ENCODE assay signal across 34 cellular contexts in the genomic region with DNA sequence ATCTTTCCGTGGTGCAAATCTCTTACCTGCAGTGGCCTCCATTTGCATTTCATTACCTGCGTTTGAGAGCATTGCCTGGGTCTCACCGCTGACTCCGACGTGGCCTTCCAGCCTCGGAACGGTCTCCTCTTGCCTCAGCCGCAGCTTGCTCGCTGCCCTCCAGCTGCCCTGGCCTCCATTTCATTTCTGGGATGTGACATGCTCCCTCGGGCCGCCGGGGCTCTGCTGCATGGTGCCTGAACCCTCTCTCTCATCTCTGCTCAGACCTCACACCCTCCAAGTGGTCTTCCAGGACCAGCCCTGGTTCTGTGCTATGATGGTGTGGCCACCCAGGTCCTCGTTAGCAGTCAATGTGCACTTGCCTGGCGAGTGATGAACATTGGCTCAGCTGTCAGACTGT.
"Had no signal": no experiment of that assay in that cellular context is flagged by ENCODE, and none has a peak within 500 bp of the region (broad histone marks: within the 10 kb centered on the region; RNA-seq: fewer than 3 reads in every experiment).

No MANE protein-coding gene starts in this region.

- H3K27ac Mint-ChIP-seq: activated B cell treated with CpG ODN at 0.5 μM for 24 hours; activated CD4-positive, alpha-beta memory T cell treated with anti-CD3 and anti-CD28 coated beads, Interleukin-2, amount 10 ng/mL, durations not matched to agents 7 days and 5 days; activated naive CD4-positive, alpha-beta T cell treated with anti-CD3 and anti-CD28 coated beads, Interleukin-2, amount 10 ng/mL, durations not matched to agents 7 days and 5 days; activated naive CD8-positive, alpha-beta T cell; T-cell had no signal

- H3K36me3 Mint-ChIP-seq: activated CD8-positive, alpha-beta memory T cell treated with anti-CD3 and anti-CD28 coated beads, Interleukin-2, amount 10 ng/mL, durations not matched to agents 7 days and 5 days; activated naive CD4-positive, alpha-beta T cell treated with anti-CD3 and anti-CD28 coated beads, Interleukin-2, amount 10 ng/mL, durations not matched to agents 7 days and 5 days; activated naive CD8-positive, alpha-beta T cell had no signal

- DNase-seq: activated B cell treated with CpG ODN at 0.5 μM for 24 hours; activated CD4-positive, alpha-beta memory T cell treated with anti-CD3 and anti-CD28 coated beads, Interleukin-2, amount 10 ng/mL, durations not matched to agents 7 days and 5 days; activated CD4-positive, alpha-beta T cell treated with anti-CD3 and anti-CD28 coated beads for 48 hours; activated CD4-positive, CD25-positive, alpha-beta regulatory T cell treated with anti-CD3 and anti-CD28 coated beads, Interleukin-2, amount 50 U/mL, for 72 hours; activated CD8-positive, alpha-beta memory T cell treated with anti-CD3 and anti-CD28 coated beads for 24 hours; activated CD8-positive, alpha-beta memory T cell treated with anti-CD3 and anti-CD28 coated beads, Interleukin-2, amount 10 ng/mL, durations not matched to agents 7 days and 5 days; activated CD8-positive, alpha-beta memory T cell treated with anti-CD3 and anti-CD28 coated beads, Interleukin-2, amount 50 U/mL, for 48 hours; activated effector memory CD4-positive, alpha-beta T cell treated with Interleukin-2 at 50 U/mL for 16 hours; activated naive CD4-positive, alpha-beta T cell treated with anti-CD3 and anti-CD28 coated beads, Interleukin-2, amount 10 ng/mL, durations not matched to agents 7 days and 5 days; activated T-cell treated with anti-CD3 and anti-CD28 coated beads, Interleukin-2, amount 50 U/mL, for 48 hours; amygdala; Kasumi-1; MG63; NCI-H1048; NCI-H1105 treated with DMSO at 0.1 percent for 48 hours; NCI-H1436; NCI-H1694; NCI-H1930; NCI-H2081 treated with DMSO at 0.1 percent for 48 hours; NCI-H345; NCI-H524 treated with DMSO at 0.1 percent for 48 hours; PC-3; RPMI8226; SHP77 treated with DMSO at 0.1 percent for 48 hours; T-cell; T-helper 2 cell; T-helper 9 cell had no signal

- H3K4me1 Mint-ChIP-seq: activated CD4-positive, alpha-beta memory T cell treated with anti-CD3 and anti-CD28 coated beads, Interleukin-2, amount 10 ng/mL, durations not matched to agents 7 days and 5 days; activated CD8-positive, alpha-beta memory T cell treated with anti-CD3 and anti-CD28 coated beads, Interleukin-2, amount 10 ng/mL, durations not matched to agents 7 days and 5 days; activated naive CD4-positive, alpha-beta T cell treated with anti-CD3 and anti-CD28 coated beads, Interleukin-2, amount 10 ng/mL, durations not matched to agents 7 days and 5 days had no signal

- H3K4me3 Mint-ChIP-seq: activated B cell treated with CpG ODN at 0.5 μM for 24 hours; activated CD4-positive, alpha-beta memory T cell treated with anti-CD3 and anti-CD28 coated beads, Interleukin-2, amount 10 ng/mL, durations not matched to agents 7 days and 5 days; activated CD8-positive, alpha-beta memory T cell treated with anti-CD3 and anti-CD28 coated beads, Interleukin-2, amount 10 ng/mL, durations not matched to agents 7 days and 5 days; activated naive CD4-positive, alpha-beta T cell treated with anti-CD3 and anti-CD28 coated beads, Interleukin-2, amount 10 ng/mL, durations not matched to agents 7 days and 5 days; activated naive CD8-positive, alpha-beta T cell; central memory CD8-positive, alpha-beta T cell; T-cell had no signal

- ATAC-seq: activated CD8-positive, alpha-beta memory T cell treated with anti-CD3 and anti-CD28 coated beads, Interleukin-2, amount 10 ng/mL, durations not matched to agents 7 days and 5 days; PC-3; SK-N-SH treated with all-trans-retinoic acid at 6 μM for 48 hours had no signal

- H3K27ac ChIP-seq: ascending aorta, cardiac muscle cell, Peyer's patch, VCaP had no signal

- H3K36me3 ChIP-seq: cardiac muscle cell, MG63 had no signal

- H3K27me3 Mint-ChIP-seq: activated B cell treated with CpG ODN at 0.5 μM for 24 hours; activated CD4-positive, alpha-beta memory T cell treated with anti-CD3 and anti-CD28 coated beads, Interleukin-2, amount 10 ng/mL, durations not matched to agents 7 days and 5 days; activated CD8-positive, alpha-beta memory T cell treated with anti-CD3 and anti-CD28 coated beads, Interleukin-2, amount 10 ng/mL, durations not matched to agents 7 days and 5 days; activated naive CD4-positive, alpha-beta T cell treated with anti-CD3 and anti-CD28 coated beads, Interleukin-2, amount 10 ng/mL, durations not matched to agents 7 days and 5 days; activated naive CD8-positive, alpha-beta T cell; central memory CD8-positive, alpha-beta T cell; T-cell had no signal

- H3K9me3 ChIP-seq: ascending aorta, MG63, Peyer's patch had no signal

- H3K27me3 ChIP-seq: ascending aorta, cardiac muscle cell, MG63, Peyer's patch had no signal

- H3K4me3 ChIP-seq: ascending aorta, cardiac muscle cell, MG63, Peyer's patch had no signal

- H3K4me1 ChIP-seq: ascending aorta, Peyer's patch had no signal

- H3K9me3 Mint-ChIP-seq: activated B cell treated with CpG ODN at 0.5 μM for 24 hours; activated CD4-positive, alpha-beta memory T cell treated with anti-CD3 and anti-CD28 coated beads, Interleukin-2, amount 10 ng/mL, durations not matched to agents 7 days and 5 days; activated naive CD4-positive, alpha-beta T cell treated with anti-CD3 and anti-CD28 coated beads, Interleukin-2, amount 10 ng/mL, durations not matched to agents 7 days and 5 days; central memory CD8-positive, alpha-beta T cell; T-cell had no signal
